In genomic region chr2:112834379-112835014, GRCh38 we compare ENCODE assay signal across 17 cellular contexts. TPM values are rescaled to one million over a fixed set of nuclear protein-coding genes. Genes with fewer than 3 reads are reported as not detected.
DNase-seq lines count a peak whose midpoint lies in the region; ATAC-seq, FAIRE-seq and TF ChIP-seq lines count a peak whose summit lies in the region.
"Had no signal": no experiment of that assay in that cellular context is flagged by ENCODE, and none has a peak within 500 bp of the region (broad histone marks: within the 10 kb centered on the region; RNA-seq: fewer than 3 reads in every experiment).

No MANE protein-coding gene starts in this region.

- H3K4me1 ChIP-seq in A673 (ENCODE audit: insufficient read depth, low read length, poor library complexity, severe bottlenecking) (peaks cover 26% of the 10 kb centered on the region), right lobe of liver (peaks cover 0 to 11% (median 5%) of the 10 kb centered on the region in 4 donors)

- no peaks in the 10 kb centered on the region for H3K9me3 ChIP-seq in A673 (ENCODE audit: low read depth, low read length, poor library complexity, severe bottlenecking)
- no peaks in the 10 kb centered on the region for H3K9me3 ChIP-seq in right lobe of liver
- H3K9me3 ChIP-seq: SJSA1 had no signal

- WGBS in right lobe of liver (ENCODE audit: insufficient coverage, low coverage, low lambda C conversion rate, missing lambda C conversion rate) = 14% methylated on average over 1 of the region's 1 CpG

- peak; percentile 26 for DNase-seq in A673 (ENCODE audit: low spot score)
- peak; percentile 14 for DNase-seq in Jurkat, Clone E6-1 (ENCODE audit: low read depth, low spot score)
- DNase-seq in bronchial epithelial cell (ENCODE audit: low read depth) = peak; percentile 40
- DNase-seq in right lobe of liver = peak; percentile 81 to 85 (median 83)
- no peak for DNase-seq in activated naive CD8-positive, alpha-beta T cell treated with anti-CD3 and anti-CD28 coated beads for 36 hours
- DNase-seq in activated naive CD4-positive, alpha-beta T cell treated with anti-CD3 and anti-CD28 coated beads for 36 hours = no peak
- DNase-seq: activated naive CD4-positive, alpha-beta T cell treated with Interleukin-2 at 50 U/mL for 16 hours; NCI-H2029 treated with DMSO at 0.1 percent for 48 hours had no signal

- no TSS peak for BruUV-seq in A673 (replicated peaks; lab: Mats Ljungman, UMichigan)

- H3K27ac ChIP-seq in A673 (ENCODE audit: low read depth, low read length, poor library complexity, severe bottlenecking) = no peak overlapping the region
- peak overlapping the region in 2 of 3 donors; percentile 13 to 38 for H3K27ac ChIP-seq in right lobe of liver
- H3K27ac ChIP-seq: KMS-11, SJSA1, VCaP had no signal

- intact Hi-C loops in A673 (cut with micrococcal nuclease; ENCODE audit: unreplicated experiment) = no loop called here
- intact Hi-C loops in right lobe of liver (cut with DNase I) = no loop called here
- intact Hi-C loops in activated naive CD4-positive, alpha-beta T cell treated with anti-CD3 and anti-CD28 coated beads for 36 hours (cut with micrococcal nuclease) = no loop called here

- H3K4me3 ChIP-seq in A673 (ENCODE audit: low read depth, low read length, poor library complexity, severe bottlenecking) (no peak overlapping the region), bronchial epithelial cell (ENCODE audit: low read depth, low read length) (peak overlapping the region; percentile 47), right lobe of liver (no peak overlapping the region)
- H3K4me3 ChIP-seq in Jurkat, Clone E6-1 (ENCODE audit: low read length) = no peak overlapping the region
- H3K4me3 ChIP-seq: SJSA1 had no signal

- H3K4me1 Mint-ChIP-seq in activated naive CD8-positive, alpha-beta T cell treated with anti-CD3 and anti-CD28 coated beads for 36 hours = peaks cover 9% of the 10 kb centered on the region
- no peaks in the 10 kb centered on the region for H3K4me1 Mint-ChIP-seq in activated naive CD4-positive, alpha-beta T cell treated with anti-CD3 and anti-CD28 coated beads for 36 hours (ENCODE audit: low read depth)
- peaks cover 41% of the 10 kb centered on the region for H3K4me1 Mint-ChIP-seq in stimulated activated memory B cell treated with anti-CD40 and anti-IgM and Interleukin-4, amounts not matched to agents 10 μg/mL and 1 μg/mL and 100 μg/mL, for 72 hours

- TF ChIP-seq CTCF in A673 (conservative IDR thresholded peaks at IDR 0.05; ENCODE audit: low read depth, low read length) (no peak), bronchial epithelial cell (IDR thresholded peaks at IDR 0.05; ENCODE audit: insufficient read depth, low read length, severe bottlenecking) (no peak), right lobe of liver (IDR thresholded peaks at IDR 0.05) (no peak)

- FAIRE-seq in bronchial epithelial cell (lab: Jason Lieb, UNC) = no peak

- POLR2A ChIA-PET in A673 (lab: Charles Lee; ENCODE audit: low non-redundant PET) = no interaction called here

- ATAC-seq in right lobe of liver (peak; percentile 78 to 87 (median 84)), HG03354 (IDR thresholded peaks at IDR 0.05; ENCODE audit: poor library complexity, severe bottlenecking, unreplicated experiment) (no peak)
- ATAC-seq in stimulated activated memory B cell treated with anti-CD40 and anti-IgM and Interleukin-4, amounts not matched to agents 10 μg/mL and 1 μg/mL and 100 μg/mL, for 72 hours = no peak

- H3K27me3 Mint-ChIP-seq in activated naive CD8-positive, alpha-beta T cell treated with anti-CD3 and anti-CD28 coated beads for 36 hours = peaks cover 18% of the 10 kb centered on the region
- H3K27me3 Mint-ChIP-seq in activated naive CD4-positive, alpha-beta T cell treated with anti-CD3 and anti-CD28 coated beads for 36 hours (ENCODE audit: low read depth) = peaks cover 5% of the 10 kb centered on the region
- H3K27me3 Mint-ChIP-seq in stimulated activated memory B cell treated with anti-CD40 and anti-IgM and Interleukin-4, amounts not matched to agents 10 μg/mL and 1 μg/mL and 100 μg/mL, for 72 hours = no peaks in the 10 kb centered on the region
- H3K27me3 Mint-ChIP-seq: memory B cell had no signal

- no peaks in the 10 kb centered on the region for H3K9me3 Mint-ChIP-seq in activated naive CD8-positive, alpha-beta T cell treated with anti-CD3 and anti-CD28 coated beads for 36 hours
- no peaks in the 10 kb centered on the region for H3K9me3 Mint-ChIP-seq in activated naive CD4-positive, alpha-beta T cell treated with anti-CD3 and anti-CD28 coated beads for 36 hours
- H3K9me3 Mint-ChIP-seq in stimulated activated memory B cell treated with anti-CD40 and anti-IgM and Interleukin-4, amounts not matched to agents 10 μg/mL and 1 μg/mL and 100 μg/mL, for 72 hours = no peaks in the 10 kb centered on the region
- H3K9me3 Mint-ChIP-seq: central memory CD8-positive, alpha-beta T cell; memory B cell had no signal

- H3K36me3 ChIP-seq in A673 (ENCODE audit: insufficient read depth, low read length, poor library complexity, severe bottlenecking) (no peaks in the 10 kb centered on the region), bronchial epithelial cell (ENCODE audit: control insufficient read depth, insufficient read depth, low read length) (peaks cover 16% of the 10 kb centered on the region), right lobe of liver (no peaks in the 10 kb centered on the region)
- H3K36me3 ChIP-seq: SJSA1 had no signal

- H3K36me3 Mint-ChIP-seq in activated naive CD8-positive, alpha-beta T cell treated with anti-CD3 and anti-CD28 coated beads for 36 hours = no peaks in the 10 kb centered on the region
- H3K36me3 Mint-ChIP-seq in activated naive CD4-positive, alpha-beta T cell treated with anti-CD3 and anti-CD28 coated beads for 36 hours (ENCODE audit: low read depth) = no peaks in the 10 kb centered on the region
- H3K36me3 Mint-ChIP-seq in stimulated activated memory B cell treated with anti-CD40 and anti-IgM and Interleukin-4, amounts not matched to agents 10 μg/mL and 1 μg/mL and 100 μg/mL, for 72 hours = peaks cover 5% of the 10 kb centered on the region

- H3K27ac Mint-ChIP-seq in activated naive CD8-positive, alpha-beta T cell treated with anti-CD3 and anti-CD28 coated beads for 36 hours = no peak overlapping the region
- no peak overlapping the region for H3K27ac Mint-ChIP-seq in activated naive CD4-positive, alpha-beta T cell treated with anti-CD3 and anti-CD28 coated beads for 36 hours
- H3K27ac Mint-ChIP-seq in stimulated activated memory B cell treated with anti-CD40 and anti-IgM and Interleukin-4, amounts not matched to agents 10 μg/mL and 1 μg/mL and 100 μg/mL, for 72 hours = no peak overlapping the region
- H3K27ac Mint-ChIP-seq: memory B cell had no signal

- no peak for TF ChIP-seq POLR2A in right lobe of liver (IDR thresholded peaks at IDR 0.05)

- CTCF ChIA-PET in A673 (lab: Charles Lee) = no interaction called here
- CTCF ChIA-PET in activated naive CD4-positive, alpha-beta T cell treated with anti-CD3 and anti-CD28 coated beads for 36 hours (lab: Charles Lee) = interaction anchor here (0.9 to 1.1 kb wide), 3 partner anchors 17 to 107 kb away, joined by 3 to 4 read pairs (median 4); no protein-coding TSS in a partner anchor

- H3K4me3 Mint-ChIP-seq in activated naive CD8-positive, alpha-beta T cell treated with anti-CD3 and anti-CD28 coated beads for 36 hours = no peak overlapping the region
- H3K4me3 Mint-ChIP-seq in activated naive CD4-positive, alpha-beta T cell treated with anti-CD3 and anti-CD28 coated beads for 36 hours = no peak overlapping the region
- H3K4me3 Mint-ChIP-seq in stimulated activated memory B cell treated with anti-CD40 and anti-IgM and Interleukin-4, amounts not matched to agents 10 μg/mL and 1 μg/mL and 100 μg/mL, for 72 hours = no peak overlapping the region
- H3K4me3 Mint-ChIP-seq: central memory CD8-positive, alpha-beta T cell; memory B cell had no signal

- H3K27me3 ChIP-seq in A673 (replicated peaks; ENCODE audit: insufficient read depth, low read depth, low read length, poor library complexity) = no peaks in the 10 kb centered on the region
- H3K27me3 ChIP-seq in bronchial epithelial cell (ENCODE audit: control insufficient read depth, insufficient read depth, low read length) = no peaks in the 10 kb centered on the region
- H3K27me3 ChIP-seq in right lobe of liver = no peaks in the 10 kb centered on the region
- H3K27me3 ChIP-seq: SJSA1 had no signal

RNA-seq across cellular contexts. Expression of gene IL1B, which starts 2.1 kb away (rescaled TPM):
- total RNA-seq in A673 (2021) (1.3 and 2.1 TPM in 2 replicates), bronchial epithelial cell (22.6 and 41.0 TPM in 2 replicates), right lobe of liver (1 to 10 TPM in 2 of 6 experiments, under 1 TPM in 3, not detected in 1; 0.19 to 4.1 (median 0.49) TPM)
- not detected for polyA plus RNA-seq in Jurkat, Clone E6-1 (2012; ENCODE audit: insufficient read depth, insufficient read length)
- not detected for total RNA-seq in activated naive CD8-positive, alpha-beta T cell treated with anti-CD3 and anti-CD28 coated beads for 36 hours
- total RNA-seq in activated naive CD4-positive, alpha-beta T cell treated with anti-CD3 and anti-CD28 coated beads for 36 hours = not detected

RNA-seq across cellular contexts. Expression of gene IL1A, which starts 50.2 kb away (rescaled TPM):
- total RNA-seq in A673 (2021) = 5.4 and 6.3 TPM in 2 replicates
- polyA plus RNA-seq in Jurkat, Clone E6-1 (2012; ENCODE audit: insufficient read depth, insufficient read length) = not detected
- 53.5 and 82.7 TPM in 2 replicates for total RNA-seq in bronchial epithelial cell
- not detected for total RNA-seq in right lobe of liver
- under 1 TPM; 0.16 to 0.20 TPM for total RNA-seq in activated naive CD8-positive, alpha-beta T cell treated with anti-CD3 and anti-CD28 coated beads for 36 hours
- under 1 TPM; 0.17 to 0.29 TPM for total RNA-seq in activated naive CD4-positive, alpha-beta T cell treated with anti-CD3 and anti-CD28 coated beads for 36 hours
- total RNA-seq: osteoblast, temporal lobe had no signal

Comparison
In these comparisons a context has a peak if more than half of its experiments do, and no peak if none do; other contexts are left out.
1. DNase-seq: peak in A673 (single experiment), Jurkat, Clone E6-1 (single experiment), bronchial epithelial cell (single experiment) and right lobe of liver (3 of 3); none in activated naive CD8-positive, alpha-beta T cell treated with anti-CD3 and anti-CD28 coated beads for 36 hours (single experiment) and activated naive CD4-positive, alpha-beta T cell treated with anti-CD3 and anti-CD28 coated beads for 36 hours (single experiment).
2. ATAC-seq: peak in right lobe of liver (4 of 4); none in HG03354 (single experiment) and stimulated activated memory B cell treated with anti-CD40 and anti-IgM and Interleukin-4, amounts not matched to agents 10 μg/mL and 1 μg/mL and 100 μg/mL, for 72 hours (single experiment).